Comparison of ENCODE assay signal across 9 cellular contexts in genomic region chr4:105990933-105991332, GRCh38.
DNase-seq lines count a peak whose midpoint lies in the region; ATAC-seq and TF ChIP-seq lines count a peak whose summit lies in the region.
"Had no signal": no experiment of that assay in that cellular context is flagged by ENCODE, and none has a peak within 500 bp of the region (broad histone marks: within the 10 kb centered on the region; RNA-seq: fewer than 3 reads in every experiment).

No MANE protein-coding gene starts in this region.

- peak overlapping the region in 3 of 4 donors; percentile 3 to 73 (median 55) for H3K27ac ChIP-seq in body of pancreas

- H3K9me3 ChIP-seq in body of pancreas, result no peaks in the 10 kb centered on the region

- intact Hi-C loops in body of pancreas (cut with DNase I), result no loop called here

- H3K27me3 ChIP-seq in body of pancreas, result no peaks in the 10 kb centered on the region

- peaks cover 6% of the 10 kb centered on the region for H3K4me1 ChIP-seq in body of pancreas

- H3K4me3 ChIP-seq in body of pancreas, result no peak overlapping the region

- DNase-seq in body of pancreas, result peak; percentile 59 to 76 (median 74)
- DNase-seq in iPS-NIHi11 (ENCODE audit: low spot score), result peak; percentile 33
- peak; percentile 13 for DNase-seq in stromal cell of bone marrow (ENCODE audit: low read depth)
- DNase-seq in COLO829 (ENCODE audit: low spot score), result no peak
- DNase-seq in GM20000 (ENCODE audit: low spot score), result no peak
- DNase-seq in NCI-H1105 treated with DMSO at 0.1 percent for 48 hours (lab: John Stamatoyannopoulos, UW), result no peak
- DNase-seq: stimulated activated naive CD4-positive, alpha-beta T cell had no signal

- no peaks in the 10 kb centered on the region for H3K36me3 ChIP-seq in body of pancreas (replicated peaks in 1 of 2; ENCODE audit: insufficient read depth in 1 of 2, low read depth in 2 of 2)

- peak; percentile 50 for ATAC-seq in HG03442 (IDR thresholded peaks at IDR 0.05; ENCODE audit: unreplicated experiment)
- ATAC-seq in body of pancreas, result peak; percentile 86
- no peak for ATAC-seq in HG03378 (IDR thresholded peaks at IDR 0.05; ENCODE audit: unreplicated experiment)

- TF ChIP-seq POLR2A in body of pancreas (IDR thresholded peaks at IDR 0.05), result no peak

- 33 to 40% methylated on average over 3 of the region's 3 CpGs for WGBS in body of pancreas, 2 donors

- TF ChIP-seq CTCF in body of pancreas (IDR thresholded peaks at IDR 0.05), result no peak
- no peak for TF ChIP-seq CTCF in GM20000 (IDR thresholded peaks at IDR 0.05; ENCODE audit: extremely low read depth, missing control alignments)

Comparison
In these comparisons a context has a peak if more than half of its experiments do, and no peak if none do; other contexts are left out.
1. DNase-seq: peak in body of pancreas (4 of 4), iPS-NIHi11 (single experiment) and stromal cell of bone marrow (single experiment); none in COLO829 (single experiment), GM20000 (single experiment) and NCI-H1105 treated with DMSO at 0.1 percent for 48 hours (single experiment).